Comparison of ENCODE assay signal across 8 cellular contexts in genomic region chr2:208320686-208321085, GRCh38. TPM values are rescaled to one million over a fixed set of nuclear protein-coding genes. Genes with fewer than 3 reads are reported as not detected.
DNase-seq lines count a peak whose midpoint lies in the region; ATAC-seq and TF ChIP-seq lines count a peak whose summit lies in the region.

No MANE protein-coding gene starts in this region.

- H3K27me3 ChIP-seq in sigmoid colon (no peaks in the 10 kb centered on the region), PC-9 (ENCODE audit: insufficient read depth, low read depth) (no peaks in the 10 kb centered on the region)

- no TSS peak for BruUV-seq in PC-9 (replicated peaks; lab: Mats Ljungman, UMichigan)

- H4K20me1 ChIP-seq in PC-9 (ENCODE audit: insufficient read depth), result no peaks in the 10 kb centered on the region

- peak; percentile 68 for DNase-seq in brain pericyte (ENCODE audit: low read depth, low spot score)
- no peak for DNase-seq in sigmoid colon
- DNase-seq in NCI-H345 treated with DMSO at 0.1 percent for 48 hours (lab: John Stamatoyannopoulos, UW; ENCODE audit: unreplicated experiment), result no peak
- no peak for DNase-seq in DMS114 treated with DMSO at 0.1 percent for 48 hours (lab: John Stamatoyannopoulos, UW; ENCODE audit: unreplicated experiment)
- no peak for DNase-seq in PC-9
- DNase-seq in NCI-H187 treated with DMSO at 0.1 percent for 48 hours (lab: John Stamatoyannopoulos, UW), result no peak

- intact Hi-C loops in sigmoid colon (cut with DNase I), result no loop called here
- intact Hi-C loops in PC-9 (cut with micrococcal nuclease; ENCODE audit: unreplicated experiment), result no loop called here

- H3K4me2 ChIP-seq in PC-9, result no peak overlapping the region

- H3K36me3 ChIP-seq in sigmoid colon, result peaks cover 13 to 32% (median 23%) of the 10 kb centered on the region in 4 donors
- no peaks in the 10 kb centered on the region; the same call in 1 of the 2 replicates for H3K36me3 ChIP-seq in PC-9 (ENCODE audit: low read depth)

- peak; percentile 85 for ATAC-seq in GM18907 (IDR thresholded peaks at IDR 0.05; ENCODE audit: unreplicated experiment)
- ATAC-seq in HG02943 (IDR thresholded peaks at IDR 0.05; ENCODE audit: low read depth, unreplicated experiment), result peak; percentile 82

- WGBS in sigmoid colon, 2 donors, result 57 to 87% methylated on average over 2 of the region's 2 CpGs

- H3K4me3 ChIP-seq in sigmoid colon, result no peak overlapping the region
- no peak overlapping the region for H3K4me3 ChIP-seq in PC-9

- POLR2A ChIA-PET in PC-9 (lab: Charles Lee; ENCODE audit: unreplicated experiment), result no interaction called here

- H3K79me2 ChIP-seq in PC-9 (ENCODE audit: low read depth), result no peaks in the 10 kb centered on the region

- no peak for TF ChIP-seq CTCF in sigmoid colon (IDR thresholded peaks at IDR 0.05)
- TF ChIP-seq CTCF in PC-9 (conservative IDR thresholded peaks at IDR 0.05), result no peak

- H3K4me1 ChIP-seq in sigmoid colon, result peaks cover 0 to 24% (median 14%) of the 10 kb centered on the region in 4 donors
- no peaks in the 10 kb centered on the region for H3K4me1 ChIP-seq in PC-9 (replicated peaks; ENCODE audit: insufficient read depth)

- no peak overlapping the region for H2AFZ ChIP-seq in PC-9

- no peak for TF ChIP-seq POLR2A in sigmoid colon (IDR thresholded peaks at IDR 0.05)

- H3K9me3 ChIP-seq in sigmoid colon, result no peaks in the 10 kb centered on the region
- no peaks in the 10 kb centered on the region for H3K9me3 ChIP-seq in PC-9 (ENCODE audit: insufficient read depth, low read depth)

- H3K27ac ChIP-seq in sigmoid colon, result peak overlapping the region; percentile 48 to 71 (median 58)
- no peak overlapping the region for H3K27ac ChIP-seq in PC-9

- H3K9me2 ChIP-seq in PC-9 (ENCODE audit: insufficient read depth), result no peaks in the 10 kb centered on the region

- TF ChIP-seq EP300 in sigmoid colon (IDR thresholded peaks at IDR 0.05), result no peak

- H3F3A ChIP-seq in PC-9 (ENCODE audit: insufficient read depth, low read depth), result no peaks in the 10 kb centered on the region

- CTCF ChIA-PET in PC-9 (lab: Charles Lee), result no interaction called here

RNA-seq across cellular contexts. Expression of gene PIKFYVE, which starts 54.6 kb away (rescaled TPM):
- total RNA-seq in sigmoid colon (10 to 100 TPM; 22.1 to 27.2 (median 22.7) TPM), PC-9 (2021) (11.7 and 14.6 TPM in 2 replicates)
- 1 to 10 TPM; 3.2 to 8.1 (median 3.6) TPM for polyA plus RNA-seq in sigmoid colon
